In genomic region chr10:100535715-100536353, GRCh38 we compare ENCODE assay signal across 8 cellular contexts. TPM values are rescaled to one million over a fixed set of nuclear protein-coding genes. Genes with fewer than 3 reads are reported as not detected.
DNase-seq lines count a peak whose midpoint lies in the region; FAIRE-seq and TF ChIP-seq lines count a peak whose summit lies in the region.

Gene HIF1AN (plus strand): TSS chr10:100535943. CDS start chr10:100535959, 16 bp downstream.

- H3K4me3 ChIP-seq in MM.1S (ENCODE audit: low read length) (peak within 1 kb of the TSS; percentile 88), neuronal stem cell (ENCODE audit: low read length in 2 of 2) (peak within 1 kb of the TSS; percentile 70 to 98)

- H2AK5ac ChIP-seq in neuronal stem cell (ENCODE audit: low read depth, low read length) = no peak within 1 kb of the TSS

- no peak within 1 kb of the TSS for H3K27ac ChIP-seq in MM.1S (ENCODE audit: low read length)
- peak within 1 kb of the TSS; percentile 59 for H3K27ac ChIP-seq in neuronal stem cell (replicated peaks; ENCODE audit: low read length)

- no peak within 1 kb of the TSS for H3K4ac ChIP-seq in neuronal stem cell (ENCODE audit: low read length)

- H3K18ac ChIP-seq in neuronal stem cell (ENCODE audit: low read length) = peak within 1 kb of the TSS; percentile 90

- H3K4me2 ChIP-seq in MM.1S (ENCODE audit: low read depth, low read length) (peak within 1 kb of the TSS; percentile 74), neuronal stem cell (ENCODE audit: insufficient read depth, low read length, poor library complexity, severe bottlenecking) (peak within 1 kb of the TSS; percentile 69)

- DNase-seq in GM03348 (ENCODE audit: low spot score) (peak; percentile 97), HCEC 1CT (peak; percentile 91), MM.1S (peak; percentile 98), SIG-M5 treated with dmso at 0.1 percent for 504 hours (lab: John Stamatoyannopoulos, UW; ENCODE audit: unreplicated experiment) (peak; percentile 94), frontal cortex (ENCODE audit: low spot score in 2 of 2) (peak; percentile 88 to 92), neuronal stem cell (ENCODE audit: low spot score) (peak; percentile 92)
- DNase-seq in activated gamma-delta T cell treated with anti-CD3 and anti-CD28 coated beads, Interleukin-2, amount 50 U/mL, for 16 hours (ENCODE audit: low read depth) = peak; percentile 85

- H2AFZ ChIP-seq in MM.1S (ENCODE audit: low read length) (peak within 1 kb of the TSS; percentile 85), neuronal stem cell (ENCODE audit: low read length) (peak within 1 kb of the TSS; percentile 95)

- TF ChIP-seq CTCF in MM.1S (IDR thresholded peaks at IDR 0.05; ENCODE audit: low read length) (peak; percentile 87), subcutaneous adipose tissue (IDR thresholded peaks at IDR 0.05; ENCODE audit: low read depth) (no peak)

- H4K91ac ChIP-seq in neuronal stem cell (ENCODE audit: low read depth, low read length, poor library complexity) = no peak within 1 kb of the TSS

- peak; percentile 70 for FAIRE-seq in frontal cortex (lab: Jason Lieb, UNC)

- no peaks in the 10 kb centered on the region for H3K36me3 ChIP-seq in MM.1S (replicated peaks; ENCODE audit: insufficient read depth, low read length)
- peaks cover 14 to 43% of the 10 kb centered on the region in 2 donors for H3K36me3 ChIP-seq in neuronal stem cell (replicated peaks in 1 of 2; ENCODE audit: control insufficient read depth in 2 of 2, insufficient read depth in 2 of 2, low read length in 2 of 2)

- no peak within 1 kb of the TSS for H2BK12ac ChIP-seq in neuronal stem cell (ENCODE audit: low read length)

- no peak within 1 kb of the TSS for H4K8ac ChIP-seq in neuronal stem cell (ENCODE audit: low read depth, low read length)

- peak within 1 kb of the TSS; percentile 63 for H3K9ac ChIP-seq in MM.1S (ENCODE audit: low read length)
- H3K9ac ChIP-seq in neuronal stem cell (ENCODE audit: low read depth, low read length, poor library complexity) = peak within 1 kb of the TSS; percentile 67

- H3K4me1 ChIP-seq in MM.1S (ENCODE audit: low read length) = peaks cover 36% of the 10 kb centered on the region
- peaks cover 8 to 10% of the 10 kb centered on the region in 2 donors for H3K4me1 ChIP-seq in neuronal stem cell (ENCODE audit: control insufficient read depth in 2 of 2, insufficient read depth in 1 of 2, low read depth in 1 of 2, low read length in 2 of 2)

- no peak within 1 kb of the TSS for H2BK15ac ChIP-seq in neuronal stem cell (ENCODE audit: low read length)

- H3K27me3 ChIP-seq in MM.1S (replicated peaks; ENCODE audit: insufficient read depth, low read length) (no peaks in the 10 kb centered on the region), neuronal stem cell (ENCODE audit: control insufficient read depth in 3 of 3, insufficient read depth in 3 of 3, low read depth in 1 of 3, low read length in 3 of 3) (no peaks in the 10 kb centered on the region)

- no peaks in the 10 kb centered on the region for H4K20me1 ChIP-seq in MM.1S (ENCODE audit: insufficient read depth, low read length)

- H3K9me3 ChIP-seq in MM.1S (replicated peaks; ENCODE audit: insufficient read depth, low read length) (no peaks in the 10 kb centered on the region), neuronal stem cell (replicated peaks in 1 of 2; ENCODE audit: control insufficient read depth in 2 of 2, insufficient read depth in 1 of 2, low read depth in 1 of 2, low read length in 2 of 2) (peaks cover 0 to 2% of the 10 kb centered on the region in 2 donors)

- peak within 1 kb of the TSS; percentile 45 for H2BK5ac ChIP-seq in neuronal stem cell (ENCODE audit: low read length)

- H3K79me1 ChIP-seq in neuronal stem cell (ENCODE audit: low read depth, low read length) = no peaks in the 10 kb centered on the region

- no peak within 1 kb of the TSS for H3K14ac ChIP-seq in neuronal stem cell (ENCODE audit: low read length)

- peaks cover 31% of the 10 kb centered on the region for H3K79me2 ChIP-seq in MM.1S (ENCODE audit: low read length)

- peak within 1 kb of the TSS; percentile 13 for H3K23ac ChIP-seq in neuronal stem cell (ENCODE audit: low read depth, low read length, poor library complexity)

- H2BK120ac ChIP-seq in neuronal stem cell (ENCODE audit: low read depth, low read length) = no peak within 1 kb of the TSS

- WGBS in neuronal stem cell (ENCODE audit: extremely low coverage in 2 of 2, insufficient read length in 2 of 2, insufficient replicate concordance in 1 of 2), 2 donors = no CpG with 5 or more reads among the region's 35 CpGs

- H3K9me2 ChIP-seq in MM.1S (replicated peaks; ENCODE audit: insufficient read depth, low read length) = no peaks in the 10 kb centered on the region

- H3F3A ChIP-seq in MM.1S (ENCODE audit: insufficient read depth, low read length) = peaks cover 13% of the 10 kb centered on the region

RNA-seq across cellular contexts. Expression of gene HIF1AN, which starts in this region (rescaled TPM):
- total RNA-seq in frontal cortex = 11.4 TPM
- polyA plus RNA-seq in neuronal stem cell (2013, experiment 1 of 2) = 19.6 TPM
- polyA plus RNA-seq in neuronal stem cell (2013, experiment 2 of 2) = 19.2 TPM
- total RNA-seq in subcutaneous adipose tissue = 10 to 100 TPM; 11.0 to 23.2 (median 18.1) TPM
